2 cellular contexts compared by ENCODE assay signal in genomic region chr5:40396312-40396711, GRCh38.
TF ChIP-seq lines count a peak whose summit lies in the region.

No MANE protein-coding gene starts in this region.

TF ChIP-seq in GM12891, 5 proteins besides CTCF, POLR2A, EP300 and RAD21 (continued from another document):
- TF ChIP-seq POU2F2 (IDR thresholded peaks at IDR 0.05; ENCODE audit: low read depth, low read length) (no peak), PAX5 (IDR thresholded peaks at IDR 0.05; ENCODE audit: insufficient read depth, low read length, severe bottlenecking) (no peak), SPI1 (IDR thresholded peaks at IDR 0.05; ENCODE audit: low read depth, low read length) (no peak)
TF ChIP-seq in GM12891: peak in this region for 0.

TF ChIP-seq in WTC11, 78 proteins besides CTCF, POLR2A, EP300 and RAD21 (continued from another document):
- TF ChIP-seq FOXJ3 (CRISPR knock-in tag; IDR thresholded peaks at IDR 0.05; ENCODE audit: borderline replicate concordance) = no peak
- no peak for TF ChIP-seq ZNF423 (CRISPR knock-in tag; IDR thresholded peaks at IDR 0.05)
- no peak for TF ChIP-seq MLX (CRISPR knock-in tag; IDR thresholded peaks at IDR 0.05)
- TF ChIP-seq USF1 (CRISPR knock-in tag; IDR thresholded peaks at IDR 0.05) = no peak
- TF ChIP-seq ZNF671 (CRISPR knock-in tag; IDR thresholded peaks at IDR 0.05) = no peak
- no peak for TF ChIP-seq IRF2 (CRISPR knock-in tag; IDR thresholded peaks at IDR 0.05; ENCODE audit: borderline replicate concordance, low read depth)
- TF ChIP-seq RORB (CRISPR knock-in tag; IDR thresholded peaks at IDR 0.05) = no peak
- no peak for TF ChIP-seq ATF1 (CRISPR knock-in tag; IDR thresholded peaks at IDR 0.05)
- no peak for TF ChIP-seq ZSCAN18 (CRISPR knock-in tag; IDR thresholded peaks at IDR 0.05)
- TF ChIP-seq SOX15 (CRISPR knock-in tag; IDR thresholded peaks at IDR 0.05) = no peak
- no peak for TF ChIP-seq ZBTB43 (CRISPR knock-in tag; IDR thresholded peaks at IDR 0.05)
TF ChIP-seq in WTC11: peak in this region for 0.
